In genomic region chr7:39453743-39454355, GRCh38 we compare ENCODE assay signal across 8 cellular contexts.
A peak's percentile ranks its signal among the peaks of the same experiment; 100 is the strongest.
DNase-seq lines count a peak whose midpoint lies in the region; ATAC-seq and TF ChIP-seq lines count a peak whose summit lies in the region.

No MANE protein-coding gene starts in this region.

- H3K4me3 Mint-ChIP-seq in H9: no peak overlapping the region

- no peak overlapping the region for H3K56ac ChIP-seq in H9 (ENCODE audit: insufficient read length, low read depth, low read length)

- H3K23me2 ChIP-seq in H9 (ENCODE audit: insufficient read length, low read depth, low read length, poor library complexity, severe bottlenecking): no peaks in the 10 kb centered on the region

- DNase-seq in heart right ventricle (no peak), Right ventricle myocardium inferior (ENCODE audit: missing footprints) (no peak), H9 (peak; percentile 76), M059J (ENCODE audit: low read depth) (peak; percentile 65), neuronal stem cell (ENCODE audit: low spot score) (peak; percentile 57), sciatic nerve (ENCODE audit: low spot score) (no peak)
- DNase-seq in effector CD4-positive, alpha-beta T cell: peak; percentile 6

- TF ChIP-seq CTCF in heart right ventricle (IDR thresholded peaks at IDR 0.05): peak; percentile 13 to 77 (median 53)
- peak; percentile 95 for TF ChIP-seq CTCF in H9 (conservative IDR thresholded peaks at IDR 0.05)
- TF ChIP-seq CTCF in VCaP (conservative IDR thresholded peaks at IDR 0.05): peak; percentile 73

- WGBS in heart right ventricle, 2 donors: 41 to 45% methylated on average over 5 of the region's 5 CpGs
- no CpG with 5 or more reads among the region's 5 CpGs for WGBS in H9 (ENCODE audit: extremely low coverage, insufficient read length, low lambda C conversion rate)
- WGBS in neuronal stem cell (ENCODE audit: extremely low coverage in 2 of 2, insufficient read length in 2 of 2, insufficient replicate concordance in 1 of 2), 2 donors: no CpG with 5 or more reads among the region's 5 CpGs

- H3K14ac ChIP-seq in H9 (ENCODE audit: insufficient read depth, low read length) (no peak overlapping the region), neuronal stem cell (ENCODE audit: low read length) (no peak overlapping the region)

- no peak overlapping the region for H3K4me3 ChIP-seq in heart right ventricle
- no peak overlapping the region for H3K4me3 ChIP-seq in neuronal stem cell (ENCODE audit: low read length in 2 of 2)

- H3T11ph ChIP-seq in H9 (ENCODE audit: low read length): no peak overlapping the region

- H2AK5ac ChIP-seq in H9 (ENCODE audit: insufficient read length, low read length): no peak overlapping the region
- no peak overlapping the region for H2AK5ac ChIP-seq in neuronal stem cell (ENCODE audit: low read depth, low read length)

- H3K27me3 ChIP-seq in heart right ventricle: peaks cover 0 to 28% (median 9%) of the 10 kb centered on the region in 7 donors
- no peaks in the 10 kb centered on the region for H3K27me3 ChIP-seq in H9 (ENCODE audit: insufficient read depth, low read length)
- no peaks in the 10 kb centered on the region for H3K27me3 ChIP-seq in neuronal stem cell (ENCODE audit: control insufficient read depth in 3 of 3, insufficient read depth in 3 of 3, low read depth in 1 of 3, low read length in 3 of 3)

- H3K27ac Mint-ChIP-seq in H9: no peak overlapping the region

- no peak overlapping the region for H4K5ac ChIP-seq in H9 (ENCODE audit: insufficient read length, low read depth, low read length)

- H2BK15ac ChIP-seq in H9 (ENCODE audit: low read depth, low read length) (no peak overlapping the region), neuronal stem cell (ENCODE audit: low read length) (no peak overlapping the region)

- H3K9ac ChIP-seq in H9 (ENCODE audit: extremely low read depth, insufficient read length, low read length) (no peak overlapping the region), neuronal stem cell (ENCODE audit: low read depth, low read length, poor library complexity) (no peak overlapping the region)

- no peak overlapping the region for H3K4ac ChIP-seq in H9 (ENCODE audit: low read depth, low read length)
- no peak overlapping the region for H3K4ac ChIP-seq in neuronal stem cell (ENCODE audit: low read length)

- intact Hi-C loops in heart right ventricle (cut with DNase I) (no loop called here), Right ventricle myocardium inferior (cut with DNase I) (no loop called here), sciatic nerve (cut with DNase I) (no loop called here)

- peaks cover 0 to 4% of the 10 kb centered on the region in 2 experiments; a peak in 3 of 4 replicates for H3K4me1 Mint-ChIP-seq in H9

- H2BK5ac ChIP-seq in H9 (ENCODE audit: insufficient read length, low read length) (no peak overlapping the region), neuronal stem cell (ENCODE audit: low read length) (no peak overlapping the region)

- H3K4me2 ChIP-seq in H9 (ENCODE audit: insufficient read depth, insufficient read length, low read length) (no peak overlapping the region), neuronal stem cell (ENCODE audit: insufficient read depth, low read length, poor library complexity, severe bottlenecking) (no peak overlapping the region)

- H3K27ac ChIP-seq in heart right ventricle: no peak overlapping the region
- no peak overlapping the region for H3K27ac ChIP-seq in H9 (ENCODE audit: insufficient read length, low read depth, low read length)
- no peak overlapping the region for H3K27ac ChIP-seq in VCaP
- H3K27ac ChIP-seq in neuronal stem cell (replicated peaks; ENCODE audit: low read length): no peak overlapping the region

- H4K8ac ChIP-seq in H9 (replicated peaks; ENCODE audit: insufficient read length, low read depth, low read length): no peak overlapping the region
- H4K8ac ChIP-seq in neuronal stem cell (ENCODE audit: low read depth, low read length): no peak overlapping the region

- no peak overlapping the region for H4K91ac ChIP-seq in H9 (ENCODE audit: insufficient read length, low read depth, low read length)
- H4K91ac ChIP-seq in neuronal stem cell (ENCODE audit: low read depth, low read length, poor library complexity): no peak overlapping the region

- H3K36me3 ChIP-seq in heart right ventricle (no peaks in the 10 kb centered on the region), neuronal stem cell (replicated peaks in 1 of 2; ENCODE audit: control insufficient read depth in 2 of 2, insufficient read depth in 2 of 2, low read length in 2 of 2) (no peaks in the 10 kb centered on the region)

- no peaks in the 10 kb centered on the region for H3K9me3 Mint-ChIP-seq in H9

- H3K9me3 ChIP-seq in heart right ventricle (no peaks in the 10 kb centered on the region), H9 (ENCODE audit: control insufficient read depth, low read depth, low read length) (no peaks in the 10 kb centered on the region), neuronal stem cell (replicated peaks in 1 of 2; ENCODE audit: control insufficient read depth in 2 of 2, insufficient read depth in 1 of 2, low read depth in 1 of 2, low read length in 2 of 2) (no peaks in the 10 kb centered on the region)

- no peaks in the 10 kb centered on the region for H3K27me3 Mint-ChIP-seq in H9 (ENCODE audit: low read depth)

- H2BK120ac ChIP-seq in H9 (ENCODE audit: low read depth, low read length, poor library complexity, severe bottlenecking) (no peak overlapping the region), neuronal stem cell (ENCODE audit: low read depth, low read length) (no peak overlapping the region)

- ATAC-seq in heart right ventricle: no peak
- ATAC-seq in Right ventricle myocardium inferior: no peak
- ATAC-seq in sciatic nerve: no peak

- H3K36me3 Mint-ChIP-seq in H9 (ENCODE audit: insufficient read depth in 1 of 3, low read depth in 3 of 3): no peaks in the 10 kb centered on the region

- H4K20me1 ChIP-seq in H9 (ENCODE audit: control insufficient read depth, insufficient read depth, insufficient read length): no peaks in the 10 kb centered on the region

- H3K79me1 ChIP-seq in H9 (ENCODE audit: insufficient read depth, low read depth, low read length, poor library complexity, severe bottlenecking) (no peaks in the 10 kb centered on the region), neuronal stem cell (ENCODE audit: low read depth, low read length) (no peaks in the 10 kb centered on the region)

- H3K4me1 ChIP-seq in heart right ventricle (no peaks in the 10 kb centered on the region), H9 (ENCODE audit: insufficient read depth, low read length) (no peaks in the 10 kb centered on the region), neuronal stem cell (ENCODE audit: control insufficient read depth in 2 of 2, insufficient read depth in 1 of 2, low read depth in 1 of 2, low read length in 2 of 2) (peaks cover 0 to 3% of the 10 kb centered on the region in 2 donors)

- H2BK20ac ChIP-seq in H9 (ENCODE audit: low read depth, low read length, poor library complexity, severe bottlenecking): no peak overlapping the region

- H2AFZ ChIP-seq in H9 (ENCODE audit: low read length) (no peak overlapping the region), neuronal stem cell (ENCODE audit: low read length) (no peak overlapping the region)

- H3K23ac ChIP-seq in H9 (ENCODE audit: insufficient read length, low read depth, low read length) (no peak overlapping the region), neuronal stem cell (ENCODE audit: low read depth, low read length, poor library complexity) (no peak overlapping the region)

- H2BK12ac ChIP-seq in H9 (ENCODE audit: insufficient read length, low read depth, low read length) (no peak overlapping the region), neuronal stem cell (ENCODE audit: low read length) (no peak overlapping the region)

- H3K79me2 ChIP-seq in H9 (ENCODE audit: insufficient read depth, low read length): no peaks in the 10 kb centered on the region

- no peak overlapping the region for H3K18ac ChIP-seq in H9 (ENCODE audit: insufficient read length, low read depth, low read length)
- H3K18ac ChIP-seq in neuronal stem cell (ENCODE audit: low read length): no peak overlapping the region

Comparison
In these comparisons a context has a peak if more than half of its experiments do, and no peak if none do; other contexts are left out.
1. DNase-seq: peak in H9 (single experiment), M059J (single experiment), effector CD4-positive, alpha-beta T cell (single experiment) and neuronal stem cell (single experiment); none in heart right ventricle (0 of 2), Right ventricle myocardium inferior (single experiment) and sciatic nerve (single experiment).
2. Peak in every context shown above with its lines, with median percentiles within 50 percentile points of each other: CTCF ChIP-seq.